ENCODE assay signal across 8 cellular contexts in the genomic region with DNA sequence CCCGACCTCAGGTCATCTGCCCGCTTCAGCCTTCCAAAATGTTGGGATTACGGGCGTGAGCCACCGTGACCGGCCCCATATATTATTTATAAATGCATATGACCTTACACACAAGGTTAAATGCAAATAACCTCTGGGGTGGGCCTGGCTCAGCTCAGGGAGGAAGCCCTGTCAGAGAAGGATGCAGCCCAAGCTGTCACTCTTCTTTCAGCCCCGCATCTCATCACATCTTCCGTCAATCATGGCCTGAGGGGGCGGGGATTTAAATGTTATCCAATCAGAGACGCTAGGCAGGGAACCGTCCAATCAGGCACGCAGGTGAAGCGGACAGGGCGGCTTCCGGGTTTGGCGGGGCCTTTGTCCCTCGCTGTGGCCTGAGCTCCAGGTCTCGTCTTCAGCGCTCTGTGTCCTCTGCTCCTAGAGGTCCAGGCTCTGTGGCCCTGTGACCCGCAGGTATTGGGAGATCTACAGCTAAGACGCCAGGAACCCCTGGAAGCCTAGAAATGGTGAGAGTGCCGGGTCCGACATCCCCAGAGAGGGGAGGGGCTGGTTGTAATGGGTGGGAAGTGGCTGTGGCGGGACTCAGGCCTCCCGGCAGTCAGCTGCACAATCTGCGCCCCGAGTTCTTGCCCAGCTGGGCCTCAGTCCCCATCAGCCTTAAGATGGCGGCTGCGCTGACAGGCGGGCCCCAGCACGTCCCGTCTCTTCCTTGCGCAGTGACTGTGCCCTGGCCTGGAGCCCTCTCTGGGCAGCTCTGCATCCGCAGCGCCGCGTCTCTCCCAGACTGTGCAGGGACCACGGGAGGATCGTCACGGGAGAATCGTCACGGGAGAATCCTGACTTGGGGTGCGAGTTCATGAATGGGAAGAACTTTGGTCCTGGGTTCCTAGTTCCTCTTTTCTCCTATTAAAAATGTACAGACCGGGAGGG. TPM values are rescaled to one million over a fixed set of nuclear protein-coding genes. Genes with fewer than 3 reads are reported as not detected.
A peak's percentile ranks its signal among the peaks of the same experiment; 100 is the strongest.
DNase-seq lines count a peak whose midpoint lies in the region; ATAC-seq and TF ChIP-seq lines count a peak whose summit lies in the region.

Gene ZNF430, plus strand, starts transcription at position 360 of the 930 bp plus-strand sequence. Its CDS starts 144 bp downstream, at position 504.

- no peak for TF ChIP-seq EP300 in transverse colon (IDR thresholded peaks at IDR 0.05; ENCODE audit: low read depth)

- TF ChIP-seq POLR2A in GM10847 (IDR thresholded peaks at IDR 0.05; ENCODE audit: extremely low read depth, insufficient read length) = peak; percentile 60
- TF ChIP-seq POLR2A in transverse colon (IDR thresholded peaks at IDR 0.05) = peak; percentile 78

- H3K9me3 ChIP-seq in cardiac muscle cell (ENCODE audit: low read depth) = no peaks in the 10 kb centered on the region
- no peaks in the 10 kb centered on the region for H3K9me3 ChIP-seq in parathyroid adenoma (ENCODE audit: control insufficient read depth, low read length)
- no peaks in the 10 kb centered on the region for H3K9me3 ChIP-seq in transverse colon

- in situ Hi-C loops in transverse colon (cut with MboI; ENCODE audit: low pct_ligation_motif_present in 1 of 4, low pct_unique_long_range_greater_than_20kb in 1 of 4, low sequenced_read_pairs in 3 of 4) = no loop called here

- peak within 1 kb of the TSS; percentile 85 for H3K27ac ChIP-seq in cardiac muscle cell
- H3K27ac ChIP-seq in parathyroid adenoma = peak within 1 kb of the TSS; percentile 88
- H3K27ac ChIP-seq in transverse colon = peak within 1 kb of the TSS; percentile 86 to 91 (median 89)

- ATAC-seq in HG02759 (IDR thresholded peaks at IDR 0.05; ENCODE audit: unreplicated experiment) = peak; percentile 96

- whole genome bisulfite sequencing in transverse colon (ENCODE audit: low coverage in 1 of 2), 2 donors = 5% methylated on average over 41 of the region's 44 CpGs; no CpG with 5 or more reads in 1 of the 2 donors

- TF ChIP-seq CTCF in cardiac muscle cell (IDR thresholded peaks at IDR 0.05; ENCODE audit: low read depth, low read length) = no peak
- no peak for TF ChIP-seq CTCF in parathyroid adenoma (IDR thresholded peaks at IDR 0.05)
- no peak for TF ChIP-seq CTCF in transverse colon (IDR thresholded peaks at IDR 0.05)

- peak within 1 kb of the TSS; percentile 47 for H3K9ac ChIP-seq in parathyroid adenoma

- DNase-seq in NCI-H1417 (lab: John Stamatoyannopoulos, UW) = peak; percentile 91 to 99 (median 95)
- peak; percentile 89 to 94 for DNase-seq in SW 1271 (lab: John Stamatoyannopoulos, UW)
- DNase-seq in activated naive CD8-positive, alpha-beta T cell treated with anti-CD3 and anti-CD28 coated beads, Interleukin-2, amount 50 U/mL, for 16 hours (ENCODE audit: low read depth, low spot score) = peak; percentile 88
- peak; percentile 94 to 96 for DNase-seq in cardiac muscle cell (ENCODE audit: low read depth in 1 of 2, low spot score in 1 of 2)
- DNase-seq in transverse colon = peak; percentile 95

- peak within 1 kb of the TSS; percentile 45 for H3K4me2 ChIP-seq in parathyroid adenoma (ENCODE audit: low read length)

- H3K79me2 ChIP-seq in parathyroid adenoma = peaks cover 5% of the 10 kb centered on the region

- H3K27me3 ChIP-seq in cardiac muscle cell (no peaks in the 10 kb centered on the region), parathyroid adenoma (ENCODE audit: control insufficient read depth, insufficient read depth, low read length) (no peaks in the 10 kb centered on the region), transverse colon (no peaks in the 10 kb centered on the region)

- peaks cover 10% of the 10 kb centered on the region for H3K4me1 ChIP-seq in cardiac muscle cell (ENCODE audit: low read depth)
- peaks cover 24% of the 10 kb centered on the region for H3K4me1 ChIP-seq in parathyroid adenoma
- peaks cover 0 to 21% (median 2%) of the 10 kb centered on the region in 4 donors for H3K4me1 ChIP-seq in transverse colon

- intact Hi-C loops in transverse colon (cut with DNase I; ENCODE audit: low total_unique reads) = no loop called here

- H2AFZ ChIP-seq in parathyroid adenoma = peak within 1 kb of the TSS; percentile 95

- H3K4me3 ChIP-seq in cardiac muscle cell (peak within 1 kb of the TSS; percentile 73), parathyroid adenoma (ENCODE audit: low read depth, low read length) (peak within 1 kb of the TSS; percentile 96), transverse colon (peak within 1 kb of the TSS; percentile 33 to 79 (median 76))

- H3K36me3 ChIP-seq in cardiac muscle cell (peaks cover 8% of the 10 kb centered on the region), parathyroid adenoma (ENCODE audit: control insufficient read depth, insufficient read depth, low read length) (no peaks in the 10 kb centered on the region), transverse colon (peaks cover 0 to 25% (median 0%) of the 10 kb centered on the region in 4 donors)

RNA-seq across cellular contexts. Expression of gene ZNF430, which starts in this region (rescaled TPM):
- total RNA-seq in cardiac muscle cell = 12.0 and 18.6 TPM in 2 replicates
- polyA plus RNA-seq in cardiac muscle cell = 6.3 and 13.5 TPM in 2 replicates
- 1 to 10 TPM; 2.2 to 8.3 (median 4.3) TPM for total RNA-seq in transverse colon

Comparison
In these comparisons a context has a peak if more than half of its experiments do, and no peak if none do; other contexts are left out.
1. Peak in every context shown above with its lines: DNase-seq, ATAC-seq, H3K4me3 ChIP-seq and H3K27ac ChIP-seq.